Comparison of ENCODE assay signal across 31 cellular contexts in genomic region chr20:57857118-57857517, GRCh38.
"Had no signal": no experiment of that assay in that cellular context is flagged by ENCODE, and none has a peak within 500 bp of the region (broad histone marks: within the 10 kb centered on the region; RNA-seq: fewer than 3 reads in every experiment).

No MANE protein-coding gene starts in this region.

- H3K36me3 Mint-ChIP-seq: activated CD4-positive, alpha-beta memory T cell treated with anti-CD3 and anti-CD28 coated beads for 36 hours; activated CD8-positive, alpha-beta memory T cell treated with anti-CD3 and anti-CD28 coated beads, Interleukin-2, amount 10 ng/mL, durations not matched to agents 7 days and 5 days; activated naive CD4-positive, alpha-beta T cell treated with anti-CD3 and anti-CD28 coated beads, Interleukin-2, amount 50 U/mL, for 24 hours; brain; T-cell had no signal

- H2AFZ ChIP-seq: PC-9 had no signal

- H3K4me1 Mint-ChIP-seq: activated B cell treated with CpG ODN at 0.5 μM for 24 hours, brain had no signal

- H3K27ac ChIP-seq: PC-9, RWPE1, VCaP had no signal

- H3K4me3 Mint-ChIP-seq: activated B cell treated with CpG ODN at 0.5 μM for 24 hours; activated CD4-positive, alpha-beta memory T cell treated with anti-CD3 and anti-CD28 coated beads for 36 hours; activated CD8-positive, alpha-beta memory T cell treated with anti-CD3 and anti-CD28 coated beads, Interleukin-2, amount 10 ng/mL, durations not matched to agents 7 days and 5 days; activated naive CD4-positive, alpha-beta T cell treated with anti-CD3 and anti-CD28 coated beads, Interleukin-2, amount 50 U/mL, for 24 hours; brain; T-cell had no signal

- ATAC-seq: Right ventricle myocardium inferior, SK-N-SH treated with all-trans-retinoic acid at 6 μM for 48 hours had no signal

- H3K4me3 ChIP-seq: PC-9 had no signal

- H3K4me2 ChIP-seq: PC-9 had no signal

- H3K27ac Mint-ChIP-seq: activated B cell treated with CpG ODN at 0.5 μM for 24 hours; activated CD4-positive, alpha-beta memory T cell treated with anti-CD3 and anti-CD28 coated beads for 36 hours; activated CD8-positive, alpha-beta memory T cell treated with anti-CD3 and anti-CD28 coated beads, Interleukin-2, amount 10 ng/mL, durations not matched to agents 7 days and 5 days; activated T-helper 2 cell treated with anti-CD3 and anti-CD28 coated beads, Interferon-gamma antibody, Interleukin-2, Interleukin-4, amounts not matched to agents 10 μg/mL and 5 μg/mL and 100 μg/mL, durations not matched to agents 14 hours and 24 hours and 36 hours; brain had no signal

- H3K27me3 Mint-ChIP-seq: activated naive CD4-positive, alpha-beta T cell treated with anti-CD3 and anti-CD28 coated beads, Interleukin-2, amount 50 U/mL, for 24 hours had no signal

- H3K9me3 Mint-ChIP-seq: activated B cell treated with CpG ODN at 0.5 μM for 24 hours; activated CD4-positive, alpha-beta memory T cell treated with anti-CD3 and anti-CD28 coated beads for 36 hours; activated naive CD4-positive, alpha-beta T cell treated with anti-CD3 and anti-CD28 coated beads, Interleukin-2, amount 50 U/mL, for 24 hours; activated T-helper 2 cell treated with anti-CD3 and anti-CD28 coated beads, Interferon-gamma antibody, Interleukin-2, Interleukin-4, amounts not matched to agents 10 μg/mL and 5 μg/mL and 100 μg/mL, durations not matched to agents 14 hours and 24 hours and 36 hours; T-cell had no signal

- DNase-seq: activated B cell treated with CpG ODN at 0.5 μM for 24 hours; activated CD4-positive, alpha-beta T cell treated with anti-CD3 and anti-CD28 coated beads, Interleukin-2, amount 50 U/mL, for 1 hour; activated CD4-positive, CD25-positive, alpha-beta regulatory T cell treated with anti-CD3 and anti-CD28 coated beads, Interleukin-2, amount 50 U/mL, for 72 hours; activated gamma-delta T cell; anterior cingulate cortex; caudate nucleus; Karpas-422; NCI-H1048; NCI-H1105 treated with DMSO at 0.1 percent for 48 hours; NCI-H1436; NCI-H1694; NCI-H2029; NCI-H510A; NCI-H526; NCI-H748 treated with DMSO at 0.1 percent for 48 hours; NK-92 treated with Interleukin-12 subunit alpha and Interleukin-12 subunit beta, amount 100 ng/mL, for 24 hours; PC-9; SIG-M5; T-helper 9 cell had no signal

- FAIRE-seq: bronchial epithelial cell, RCC 7860 had no signal
